ENCODE assay signal across 8 cellular contexts in genomic region chr5:139696894-139697658, GRCh38. TPM values are rescaled to one million over a fixed set of nuclear protein-coding genes. Genes with fewer than 3 reads are reported as not detected.
DNase-seq lines count a peak whose midpoint lies in the region; ATAC-seq, FAIRE-seq and TF ChIP-seq lines count a peak whose summit lies in the region.

No MANE protein-coding gene starts in this region.

- peak; percentile 93 for DNase-seq in EL
- DNase-seq in activated naive CD4-positive, alpha-beta T cell treated with anti-CD3 and anti-CD28 coated beads, Interleukin-2, amount 50 U/mL, for 72 hours (ENCODE audit: low spot score in 2 of 2) = no peak
- DNase-seq in cardiac muscle cell (ENCODE audit: low read depth in 1 of 2, low spot score in 1 of 2) = peak; percentile 74 to 87
- DNase-seq in pancreas = peak; percentile 83 to 91 (median 86)
- no peak for DNase-seq in NCI-H2029 treated with DMSO at 0.1 percent for 48 hours (lab: John Stamatoyannopoulos, UW)
- DNase-seq in DMS79 (lab: John Stamatoyannopoulos, UW) = no peak

- TF ChIP-seq RAD21 in Ishikawa (IDR thresholded peaks at IDR 0.05; ENCODE audit: low read depth) = no peak

- H3K4me1 ChIP-seq in cardiac muscle cell (ENCODE audit: low read depth) (peaks cover 43% of the 10 kb centered on the region), pancreas (peaks cover 33 to 53% (median 42%) of the 10 kb centered on the region in 3 donors)

- TF ChIP-seq CTCF in cardiac muscle cell (IDR thresholded peaks at IDR 0.05; ENCODE audit: low read depth, low read length) (no peak), pancreas (IDR thresholded peaks at IDR 0.05) (no peak)

- intact Hi-C loops in pancreas (cut with DNase I) = no loop called here

- FAIRE-seq in pancreas (lab: Jason Lieb, UNC) = no peak

- 2% methylated on average over 31 to 55 of the region's 55 CpGs for WGBS in pancreas, 2 donors

- peak; percentile 43 to 62 for ATAC-seq in activated naive CD4-positive, alpha-beta T cell treated with anti-CD3 and anti-CD28 coated beads, Interleukin-2, amount 50 U/mL, for 72 hours
- ATAC-seq in pancreas (peak; percentile 48 to 75 (median 70)), HG03469 (IDR thresholded peaks at IDR 0.05; ENCODE audit: unreplicated experiment) (no peak)

- H3K27ac ChIP-seq in cardiac muscle cell (peak overlapping the region; percentile 91), pancreas (peak overlapping the region; percentile 90 to 96 (median 94))

- no peaks in the 10 kb centered on the region for H3K9me3 Mint-ChIP-seq in activated naive CD4-positive, alpha-beta T cell treated with anti-CD3 and anti-CD28 coated beads, Interleukin-2, amount 50 U/mL, for 72 hours

- H3K36me3 Mint-ChIP-seq in activated naive CD4-positive, alpha-beta T cell treated with anti-CD3 and anti-CD28 coated beads, Interleukin-2, amount 50 U/mL, for 72 hours = no peaks in the 10 kb centered on the region

- H3K27me3 ChIP-seq in cardiac muscle cell = no peaks in the 10 kb centered on the region
- no peaks in the 10 kb centered on the region for H3K27me3 ChIP-seq in pancreas

- H3K9me3 ChIP-seq in cardiac muscle cell (ENCODE audit: low read depth) = no peaks in the 10 kb centered on the region
- no peaks in the 10 kb centered on the region for H3K9me3 ChIP-seq in pancreas

- H3K36me3 ChIP-seq in cardiac muscle cell = no peaks in the 10 kb centered on the region
- H3K36me3 ChIP-seq in pancreas = no peaks in the 10 kb centered on the region

- no peak overlapping the region for H3K27ac Mint-ChIP-seq in activated naive CD4-positive, alpha-beta T cell treated with anti-CD3 and anti-CD28 coated beads, Interleukin-2, amount 50 U/mL, for 72 hours

- TF ChIP-seq EP300 in Ishikawa (IDR thresholded peaks at IDR 0.05; ENCODE audit: borderline replicate concordance) = peak; percentile 95

- H3K4me3 ChIP-seq in cardiac muscle cell (no peak overlapping the region), pancreas (peak overlapping the region in 3 of 4 donors; percentile 10 to 41 (median 34))

TF ChIP-seq in Ishikawa, 13 proteins besides CTCF, POLR2A, EP300 and RAD21:
- TF ChIP-seq TAF1 (IDR thresholded peaks at IDR 0.05; ENCODE audit: low read depth) (peak; percentile 40), FOXM1 (IDR thresholded peaks at IDR 0.05; ENCODE audit: borderline replicate concordance, low read depth) (peak; percentile 82), EGR1 (IDR thresholded peaks at IDR 0.05) (peak; percentile 83), YY1 (IDR thresholded peaks at IDR 0.05; ENCODE audit: low read depth) (peak; percentile 32; the same call in 1 of the 2 replicates), CEBPB (IDR thresholded peaks at IDR 0.05) (no peak; the same call in 1 of the 2 replicates), TCF12 (IDR thresholded peaks at IDR 0.05; ENCODE audit: low read depth) (peak; percentile 98), ZBTB7A (IDR thresholded peaks at IDR 0.05; ENCODE audit: low read depth) (peak; percentile 91), REST (IDR thresholded peaks at IDR 0.05; ENCODE audit: low read depth) (no peak), CREB1 (IDR thresholded peaks at IDR 0.05; ENCODE audit: low read depth) (no peak), NFIC (IDR thresholded peaks at IDR 0.05) (peak; percentile 69), MAX (IDR thresholded peaks at IDR 0.05) (peak; percentile 82), TEAD4 (IDR thresholded peaks at IDR 0.05) (peak; percentile 96)
- TF ChIP-seq, protein P1, sequence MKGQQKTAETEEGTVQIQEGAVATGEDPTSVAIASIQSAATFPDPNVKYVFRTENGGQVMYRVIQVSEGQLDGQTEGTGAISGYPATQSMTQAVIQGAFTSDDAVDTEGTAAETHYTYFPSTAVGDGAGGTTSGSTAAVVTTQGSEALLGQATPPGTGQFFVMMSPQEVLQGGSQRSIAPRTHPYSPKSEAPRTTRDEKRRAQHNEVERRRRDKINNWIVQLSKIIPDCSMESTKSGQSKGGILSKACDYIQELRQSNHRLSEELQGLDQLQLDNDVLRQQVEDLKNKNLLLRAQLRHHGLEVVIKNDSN (IDR thresholded peaks at IDR 0.05) = peak; percentile 11; the same call in 1 of the 2 replicates
TF ChIP-seq in Ishikawa: peak in this region for 10.

RNA-seq across cellular contexts. Expression of gene CXXC5, which starts 48.9 kb away (rescaled TPM):
- 1 to 10 TPM; 1.8 to 3.5 TPM for total RNA-seq in activated naive CD4-positive, alpha-beta T cell treated with anti-CD3 and anti-CD28 coated beads, Interleukin-2, amount 50 U/mL, for 72 hours
- total RNA-seq in cardiac muscle cell (91.9 and 122 TPM in 2 replicates), pancreas (10 to 100 TPM; 39.5 to 70.5 (median 45.4) TPM)
- polyA plus RNA-seq in cardiac muscle cell (70.4 and 79.4 TPM in 2 replicates), pancreas (10 to 100 TPM; 33.0 to 36.4 TPM)

Comparison
In these comparisons a context has a peak if more than half of its experiments do, and no peak if none do; other contexts are left out.
1. DNase-seq: peak in EL (single experiment), cardiac muscle cell (2 of 2) and pancreas (6 of 6); none in activated naive CD4-positive, alpha-beta T cell treated with anti-CD3 and anti-CD28 coated beads, Interleukin-2, amount 50 U/mL, for 72 hours (0 of 2), NCI-H2029 treated with DMSO at 0.1 percent for 48 hours (single experiment) and DMS79 (single experiment).
2. RNA of gene CXXC5, which starts 48.9 kb away (total RNA-seq): 91.9 to 122 TPM in cardiac muscle cell and 39.5 to 70.5 TPM in pancreas; 1.8 to 3.5 TPM in activated naive CD4-positive, alpha-beta T cell treated with anti-CD3 and anti-CD28 coated beads, Interleukin-2, amount 50 U/mL, for 72 hours; every median in the first group is over 4 times any median in the second.